In genomic region chr21:15390049-15390448, GRCh38 we compare ENCODE assay signal across 26 cellular contexts.
"Had no signal": no experiment of that assay in that cellular context is flagged by ENCODE, and none has a peak within 500 bp of the region (broad histone marks: within the 10 kb centered on the region; RNA-seq: fewer than 3 reads in every experiment).

No MANE protein-coding gene starts in this region.

- FAIRE-seq: islet of Langerhans had no signal

- H3K9me3 Mint-ChIP-seq: memory B cell; stimulated activated memory B cell treated with anti-CD40 and anti-IgM and Interleukin-4, amounts not matched to agents 10 μg/mL and 1 μg/mL and 100 μg/mL, for 72 hours; stimulated activated naive CD8-positive, alpha-beta T cell treated with anti-CD3 and anti-CD28 coated beads, Interleukin-15, amount 100 ng/mL, for 72 hours had no signal

- H3K4me1 ChIP-seq: left ventricle myocardium inferior, right atrium auricular region, right lobe of liver, tibial nerve, uterus had no signal

- H3K36me3 ChIP-seq: left ventricle myocardium inferior, ovary, right atrium auricular region, tibial nerve, uterus had no signal

- H3K27me3 ChIP-seq: ovary, right atrium auricular region, right lobe of liver, tibial nerve, uterus had no signal

- H3K36me3 Mint-ChIP-seq: immature natural killer cell; memory B cell; naive thymus-derived CD4-positive, alpha-beta T cell; natural killer cell treated with Interleukin-12 subunit alpha and Interleukin-12 subunit beta and Interleukin-15 and Interleukin-18, amount 100 ng/mL, for 72 hours; stimulated activated memory B cell treated with anti-CD40 and anti-IgM and Interleukin-4, amounts not matched to agents 10 μg/mL and 1 μg/mL and 100 μg/mL, for 72 hours; type B pancreatic cell had no signal

- DNase-seq: hypothalamus; immature natural killer cell; left ventricle myocardium inferior; midbrain; mucosa of descending colon; naive thymus-derived CD4-positive, alpha-beta T cell; ovary; right lobe of liver; stimulated activated CD4-positive, alpha-beta T cell treated with anti-CD3 and anti-CD28 coated beads, Interleukin-1b, Interleukin-23, amount 100 ng/mL, for 48 hours; stimulated activated CD4-positive, alpha-beta T cell treated with anti-CD3 and anti-CD28 coated beads, Interleukin-2, amount 100 ng/mL, for 48 hours; stimulated activated CD4-positive, alpha-beta T cell treated with anti-CD3 and anti-CD28 coated beads, Interleukin-4, amount 100 ng/mL, for 4 hours; stimulated activated CD8-positive, alpha-beta memory T cell treated with anti-CD3 and anti-CD28 coated beads, Interleukin-4, amount 100 ng/mL, for 48 hours; stimulated activated naive CD4-positive, alpha-beta T cell treated with Interleukin-2 at 50 U/mL for 16 hours; stimulated activated naive CD8-positive, alpha-beta T cell treated with anti-CD3 and anti-CD28 coated beads, Interleukin-15, amount 100 ng/mL, for 72 hours; substantia nigra; uterus had no signal

- H3K27ac Mint-ChIP-seq: immature natural killer cell; memory B cell; naive thymus-derived CD4-positive, alpha-beta T cell; natural killer cell treated with Interleukin-12 subunit alpha and Interleukin-12 subunit beta and Interleukin-15 and Interleukin-18, amount 100 ng/mL, for 72 hours; progenitor cell of endocrine pancreas; stimulated activated memory B cell treated with anti-CD40 and anti-IgM and Interleukin-4, amounts not matched to agents 10 μg/mL and 1 μg/mL and 100 μg/mL, for 72 hours; stimulated activated naive CD8-positive, alpha-beta T cell treated with anti-CD3 and anti-CD28 coated beads, Interleukin-15, amount 100 ng/mL, for 72 hours; type B pancreatic cell had no signal

- H3K4me2 ChIP-seq: smooth muscle cell had no signal

- H3K27me3 Mint-ChIP-seq: progenitor cell of endocrine pancreas; stimulated activated naive CD8-positive, alpha-beta T cell treated with anti-CD3 and anti-CD28 coated beads, Interleukin-15, amount 100 ng/mL, for 72 hours; type B pancreatic cell had no signal

- H3K4me3 Mint-ChIP-seq: immature natural killer cell; memory B cell; naive thymus-derived CD4-positive, alpha-beta T cell; natural killer cell treated with Interleukin-12 subunit alpha and Interleukin-12 subunit beta and Interleukin-15 and Interleukin-18, amount 100 ng/mL, for 72 hours; stimulated activated memory B cell treated with anti-CD40 and anti-IgM and Interleukin-4, amounts not matched to agents 10 μg/mL and 1 μg/mL and 100 μg/mL, for 72 hours; stimulated activated naive CD8-positive, alpha-beta T cell treated with anti-CD3 and anti-CD28 coated beads, Interleukin-15, amount 100 ng/mL, for 72 hours; type B pancreatic cell had no signal

- H3K4me1 Mint-ChIP-seq: immature natural killer cell; memory B cell; naive thymus-derived CD4-positive, alpha-beta T cell; stimulated activated memory B cell treated with anti-CD40 and anti-IgM and Interleukin-4, amounts not matched to agents 10 μg/mL and 1 μg/mL and 100 μg/mL, for 72 hours had no signal

- H3K27ac ChIP-seq: left ventricle myocardium inferior, ovary, right atrium auricular region, right lobe of liver, tibial nerve, uterus had no signal

- H3K4me3 ChIP-seq: left ventricle myocardium inferior, lung, mucosa of descending colon, ovary, right atrium auricular region, right lobe of liver, smooth muscle cell, tibial nerve, uterus had no signal

- H3K9me3 ChIP-seq: mucosa of descending colon, ovary, right lobe of liver had no signal
